In genomic region chr5:171342362-171343111, GRCh38 we compare ENCODE assay signal across 8 cellular contexts. TPM values are rescaled to one million over a fixed set of nuclear protein-coding genes. Genes with fewer than 3 reads are reported as not detected.
A peak's percentile ranks its signal among the peaks of the same experiment; 100 is the strongest.
DNase-seq lines count a peak whose midpoint lies in the region; ATAC-seq and TF ChIP-seq lines count a peak whose summit lies in the region.

No MANE protein-coding gene starts in this region.

- intact Hi-C loops in mucosa of descending colon (cut with DNase I, micrococcal nuclease) (no loop called here), posterior vena cava (cut with DNase I) (no loop called here)

- no peaks in the 10 kb centered on the region for H3K4me1 ChIP-seq in mucosa of descending colon (ENCODE audit: low read depth)

- no peak overlapping the region for H3K4me3 ChIP-seq in mucosa of descending colon

- no peak overlapping the region for H3K27ac Mint-ChIP-seq in effector memory CD8-positive, alpha-beta T cell

- in situ Hi-C loops in SK-MEL-5 (cut with HindIII; ENCODE audit: low pct_unique_long_range_greater_than_20kb, low sequenced_read_pairs): no loop called here

- no peaks in the 10 kb centered on the region for H3K4me1 Mint-ChIP-seq in effector memory CD8-positive, alpha-beta T cell (ENCODE audit: low read depth in 2 of 2)

- H3K36me3 ChIP-seq in mucosa of descending colon (ENCODE audit: low read depth): no peaks in the 10 kb centered on the region

- TF ChIP-seq CTCF in GM20000 (IDR thresholded peaks at IDR 0.05; ENCODE audit: extremely low read depth, missing control alignments) (peak; percentile 45), mucosa of descending colon (IDR thresholded peaks at IDR 0.05) (peak; percentile 34)

- H3K9me3 ChIP-seq in mucosa of descending colon: no peaks in the 10 kb centered on the region

- no peaks in the 10 kb centered on the region for H3K36me3 Mint-ChIP-seq in effector memory CD8-positive, alpha-beta T cell (ENCODE audit: insufficient read depth)

- peak; percentile 51 for ATAC-seq in effector memory CD8-positive, alpha-beta T cell (replicated peaks)
- ATAC-seq in mucosa of descending colon (peak; percentile 66), HG02981 (IDR thresholded peaks at IDR 0.05; ENCODE audit: unreplicated experiment) (no peak)

- peaks cover 12 to 28% of the 10 kb centered on the region in 2 donors for H3K27me3 Mint-ChIP-seq in effector memory CD8-positive, alpha-beta T cell

- peak; percentile 85 for DNase-seq in DMS53 (lab: John Stamatoyannopoulos, UW)
- DNase-seq in GM20000 (ENCODE audit: low spot score): peak; percentile 36
- peak; percentile 59 for DNase-seq in M059J (ENCODE audit: low read depth)
- DNase-seq in SK-MEL-5 (ENCODE audit: low read depth, low spot score): peak; percentile 77
- DNase-seq in effector memory CD8-positive, alpha-beta T cell: peak; percentile 22 to 31 (median 29)
- peak in 1 of 3 donors; percentile 68 for DNase-seq in mucosa of descending colon
- DNase-seq in posterior vena cava (ENCODE audit: low spot score): no peak

- no peak overlapping the region for H3K4me3 Mint-ChIP-seq in effector memory CD8-positive, alpha-beta T cell

- H3K9me3 Mint-ChIP-seq in effector memory CD8-positive, alpha-beta T cell: no peaks in the 10 kb centered on the region

RNA-seq across cellular contexts. Expression of gene TLX3, which starts 33.5 kb away (rescaled TPM):
- not detected in 2 replicates for total RNA-seq in M059J (2014; rRNA removed; shearing (Covaris generic))
- not detected in 2 replicates for total RNA-seq in SK-MEL-5 (2014; rRNA removed; shearing (Covaris generic))
- polyA plus RNA-seq in SK-MEL-5 (2015; cell fraction: cytosol; rRNA removed): not detected in 2 replicates
- polyA plus RNA-seq in SK-MEL-5 (2015; cell fraction: nucleus; rRNA removed): not detected in 2 replicates
- total RNA-seq in mucosa of descending colon (not detected), posterior vena cava (not detected)

RNA-seq across cellular contexts. Expression of gene NPM1, which starts 45.1 kb away (rescaled TPM):
- 1,019 and 1,223 TPM in 2 replicates for total RNA-seq in M059J (2014; rRNA removed; shearing (Covaris generic))
- 3,487 and 3,786 TPM in 2 replicates for total RNA-seq in SK-MEL-5 (2014; rRNA removed; shearing (Covaris generic))
- 3,077 and 3,459 TPM in 2 replicates for polyA plus RNA-seq in SK-MEL-5 (2015; cell fraction: cytosol; rRNA removed)
- 1,553 and 1,691 TPM in 2 replicates for polyA plus RNA-seq in SK-MEL-5 (2015; cell fraction: nucleus; rRNA removed)
- 100 to 1,000 TPM; 404 to 623 (median 596) TPM for total RNA-seq in mucosa of descending colon
- total RNA-seq in posterior vena cava: 100 to 1,000 TPM; 500 to 508 TPM
